Comparison of ENCODE assay signal across 33 cellular contexts in genomic region chr18:47724186-47724975, GRCh38.
"Had no signal": no experiment of that assay in that cellular context is flagged by ENCODE, and none has a peak within 500 bp of the region (broad histone marks: within the 10 kb centered on the region; RNA-seq: fewer than 3 reads in every experiment).

No MANE protein-coding gene starts in this region.

- H3K27me3 Mint-ChIP-seq: activated CD4-positive, alpha-beta memory T cell treated with anti-CD3 and anti-CD28 coated beads for 36 hours; activated CD4-positive, alpha-beta T cell treated with anti-CD3 and anti-CD28 coated beads, Interleukin-2, amount 10 ng/mL, durations not matched to agents 24 days and 14 days; dendritic cell treated with granulocyte-macrophage colony-stimulating factor and Interleukin-4, amounts not matched to agents 40 ng/mL and 50 ng/mL, for 4 days had no signal

- H3K27ac ChIP-seq: gastrocnemius medialis, left lung, lower lobe of right lung, ovary, suprapubic skin, transverse colon, VCaP had no signal

- H3K4me3 ChIP-seq: gastrocnemius medialis, left lung, lower lobe of right lung, mucosa of descending colon, ovary, suprapubic skin, transverse colon had no signal

- H3K9me3 Mint-ChIP-seq: activated CD4-positive, alpha-beta memory T cell treated with anti-CD3 and anti-CD28 coated beads for 36 hours; activated CD4-positive, alpha-beta T cell treated with anti-CD3 and anti-CD28 coated beads, Interleukin-2, amount 10 ng/mL, durations not matched to agents 24 days and 14 days; activated naive CD4-positive, alpha-beta T cell treated with anti-CD3 and anti-CD28 coated beads, Interleukin-2, amount 50 U/mL, for 24 hours; activated naive CD8-positive, alpha-beta T cell treated with anti-CD3 and anti-CD28 coated beads, Interleukin-2, amount 50 U/mL, for 24 hours; activated T-cell treated with anti-CD3 and anti-CD28 coated beads, Interleukin-2, amount 50 U/mL, for 24 hours; dendritic cell treated with granulocyte-macrophage colony-stimulating factor and Interleukin-4, amounts not matched to agents 40 ng/mL and 50 ng/mL, for 4 days; immature natural killer cell; natural killer cell treated with Interleukin-12 subunit alpha and Interleukin-12 subunit beta and Interleukin-15 and Interleukin-18, amount 100 ng/mL, for 72 hours; T-helper 1 cell treated with Interleukin-12 subunit alpha and Interleukin-12 subunit beta and Interleukin-4 antibody, amounts not matched to agents 30 μg/mL and 1 μg/mL, for 36 hours had no signal

- H3K4me1 Mint-ChIP-seq: activated CD4-positive, alpha-beta T cell treated with anti-CD3 and anti-CD28 coated beads, Interleukin-2, amount 10 ng/mL, durations not matched to agents 24 days and 14 days; activated naive CD4-positive, alpha-beta T cell treated with anti-CD3 and anti-CD28 coated beads, Interleukin-2, amount 50 U/mL, for 24 hours; activated naive CD8-positive, alpha-beta T cell treated with anti-CD3 and anti-CD28 coated beads, Interleukin-2, amount 50 U/mL, for 24 hours; immature natural killer cell had no signal

- FAIRE-seq: TTC549 had no signal

- H3K4me1 ChIP-seq: gastrocnemius medialis, left lung, lower lobe of right lung, suprapubic skin, transverse colon had no signal

- H3K27ac Mint-ChIP-seq: activated CD4-positive, alpha-beta memory T cell treated with anti-CD3 and anti-CD28 coated beads for 36 hours; activated CD4-positive, alpha-beta T cell treated with anti-CD3 and anti-CD28 coated beads, Interleukin-2, amount 10 ng/mL, durations not matched to agents 24 days and 14 days; activated naive CD4-positive, alpha-beta T cell treated with anti-CD3 and anti-CD28 coated beads, Interleukin-2, amount 50 U/mL, for 24 hours; activated naive CD8-positive, alpha-beta T cell treated with anti-CD3 and anti-CD28 coated beads, Interleukin-2, amount 50 U/mL, for 24 hours; activated T-cell treated with anti-CD3 and anti-CD28 coated beads, Interleukin-2, amount 50 U/mL, for 24 hours; dendritic cell treated with granulocyte-macrophage colony-stimulating factor and Interleukin-4, amounts not matched to agents 40 ng/mL and 50 ng/mL, for 4 days; immature natural killer cell; natural killer cell treated with Interleukin-12 subunit alpha and Interleukin-12 subunit beta and Interleukin-15 and Interleukin-18, amount 100 ng/mL, for 72 hours; progenitor cell of endocrine pancreas; T-helper 1 cell treated with Interleukin-12 subunit alpha and Interleukin-12 subunit beta and Interleukin-4 antibody, amounts not matched to agents 30 μg/mL and 1 μg/mL, for 36 hours had no signal

- H3K9me3 ChIP-seq: gastrocnemius medialis, left lung, lower lobe of right lung, mucosa of descending colon, ovary, SK-N-SH, suprapubic skin, transverse colon had no signal

- H3K9ac ChIP-seq: SK-N-SH had no signal

- ATAC-seq: activated naive CD8-positive, alpha-beta T cell treated with anti-CD3 and anti-CD28 coated beads, Interleukin-2, amount 50 U/mL, for 24 hours; gastrocnemius medialis; left lung; lower lobe of right lung; mucosa of descending colon had no signal

- H3K36me3 ChIP-seq: gastrocnemius medialis, left lung, lower lobe of right lung, ovary, suprapubic skin, transverse colon had no signal

- H3K36me3 Mint-ChIP-seq: activated CD4-positive, alpha-beta memory T cell treated with anti-CD3 and anti-CD28 coated beads for 36 hours; activated naive CD4-positive, alpha-beta T cell treated with anti-CD3 and anti-CD28 coated beads, Interleukin-2, amount 50 U/mL, for 24 hours; immature natural killer cell; natural killer cell treated with Interleukin-12 subunit alpha and Interleukin-12 subunit beta and Interleukin-15 and Interleukin-18, amount 100 ng/mL, for 72 hours had no signal

- H3K4me3 Mint-ChIP-seq: activated CD4-positive, alpha-beta memory T cell treated with anti-CD3 and anti-CD28 coated beads for 36 hours; activated CD4-positive, alpha-beta T cell treated with anti-CD3 and anti-CD28 coated beads, Interleukin-2, amount 10 ng/mL, durations not matched to agents 24 days and 14 days; activated naive CD4-positive, alpha-beta T cell treated with anti-CD3 and anti-CD28 coated beads, Interleukin-2, amount 50 U/mL, for 24 hours; activated naive CD8-positive, alpha-beta T cell treated with anti-CD3 and anti-CD28 coated beads, Interleukin-2, amount 50 U/mL, for 24 hours; activated T-cell treated with anti-CD3 and anti-CD28 coated beads, Interleukin-2, amount 50 U/mL, for 24 hours; dendritic cell treated with granulocyte-macrophage colony-stimulating factor and Interleukin-4, amounts not matched to agents 40 ng/mL and 50 ng/mL, for 4 days; immature natural killer cell; natural killer cell treated with Interleukin-12 subunit alpha and Interleukin-12 subunit beta and Interleukin-15 and Interleukin-18, amount 100 ng/mL, for 72 hours; T-helper 1 cell treated with Interleukin-12 subunit alpha and Interleukin-12 subunit beta and Interleukin-4 antibody, amounts not matched to agents 30 μg/mL and 1 μg/mL, for 36 hours had no signal

- H3K4me2 ChIP-seq: SK-N-SH had no signal

- H3K27me3 ChIP-seq: gastrocnemius medialis, left lung, ovary, transverse colon had no signal

- DNase-seq: activated CD4-positive, alpha-beta memory T cell treated with anti-CD3 and anti-CD28 coated beads for 36 hours; activated CD4-positive, alpha-beta T cell treated with anti-CD3 and anti-CD28 coated beads, Interleukin-2, amount 10 ng/mL, durations not matched to agents 24 days and 14 days; activated CD4-positive, CD25-positive, alpha-beta regulatory T cell treated with anti-CD3 and anti-CD28 coated beads, Interleukin-2, amount 50 U/mL, for 72 hours; activated CD8-positive, alpha-beta memory T cell treated with anti-CD3 and anti-CD28 coated beads, Interleukin-2, amount 50 U/mL, for 48 hours; activated naive CD8-positive, alpha-beta T cell treated with anti-CD3 and anti-CD28 coated beads, Interleukin-2, amount 50 U/mL, for 24 hours; activated T-cell treated with anti-CD3 and anti-CD28 coated beads, Interleukin-2, amount 50 U/mL, for 24 hours; amygdala; central memory CD4-positive, alpha-beta T cell; effector CD8-positive, alpha-beta T cell; gastrocnemius medialis; glutamatergic neuron; immature natural killer cell; kidney glomerular epithelial cell; left lung; lower lobe of right lung; mesenchymal stem cell; mucosa of descending colon; ovary; retina; SK-N-SH; stimulated activated CD4-positive, alpha-beta T cell treated with anti-CD3 and anti-CD28 coated beads, Interleukin-15, amount 100 ng/mL, for 24 hours; stimulated activated naive CD4-positive, alpha-beta T cell; SW 1271; T-helper 9 cell; transverse colon had no signal
